Comparison of ENCODE assay signal across 19 cellular contexts in genomic region chr15:77985031-77985930, GRCh38.
A peak's percentile ranks its signal among the peaks of the same experiment; 100 is the strongest.
DNase-seq lines count a peak whose midpoint lies in the region; ATAC-seq, FAIRE-seq and TF ChIP-seq lines count a peak whose summit lies in the region.
"Had no signal": no experiment of that assay in that cellular context is flagged by ENCODE, and none has a peak within 500 bp of the region (broad histone marks: within the 10 kb centered on the region; RNA-seq: fewer than 3 reads in every experiment).

No MANE protein-coding gene starts in this region.

- peak; percentile 73 for DNase-seq in NCI-H69 (lab: John Stamatoyannopoulos, UW)
- no peak for DNase-seq in HepG2 (ENCODE audit: low spot score)
- peak; percentile 63 for DNase-seq in spleen
- DNase-seq in stimulated activated CD4-positive, alpha-beta T cell treated with anti-CD3 and anti-CD28 coated beads, Interleukin-1b, Interleukin-23, amount 100 ng/mL, for 48 hours = no peak
- no peak for DNase-seq in NCI-H1048 (lab: John Stamatoyannopoulos, UW)
- no peak for DNase-seq in endodermal cell
- DNase-seq: AML-193; CD4-positive, alpha-beta T cell; DMS79; MG63; NCI-H1105 treated with DMSO at 0.1 percent for 48 hours; NCI-H187; NCI-H446; NCI-H748 treated with DMSO at 0.1 percent for 48 hours; PC-3; SHP77 had no signal

- H3K27me3 Mint-ChIP-seq in endodermal cell (ENCODE audit: insufficient read depth) = no peaks in the 10 kb centered on the region
- H3K27me3 Mint-ChIP-seq: CD4-positive, alpha-beta T cell had no signal

- TF ChIP-seq EP300 in HepG2 (IDR thresholded peaks at IDR 0.05; ENCODE audit: low read depth in 2 of 2, low read length in 2 of 2) (no peak), HepG2 (CRISPR knock-in tag; IDR thresholded peaks at IDR 0.05; ENCODE audit: borderline replicate concordance) (no peak)

- H3K4me1 ChIP-seq in BLaER1 = peaks cover 70% of the 10 kb centered on the region
- H3K4me1 ChIP-seq in HepG2 (ENCODE audit: insufficient read depth, low read length) = peaks cover 22% of the 10 kb centered on the region
- H3K4me1 ChIP-seq in spleen = peaks cover 2 to 29% (median 16%) of the 10 kb centered on the region in 6 donors
- H3K4me1 ChIP-seq in endodermal cell (ENCODE audit: control insufficient read depth, insufficient read depth, low read length) = no peaks in the 10 kb centered on the region

- no peak for TF ChIP-seq POLR2A in HepG2 (IDR thresholded peaks at IDR 0.05; ENCODE audit: insufficient read depth in 1 of 2, low read depth in 2 of 2, low read length in 2 of 2)
- no peak for TF ChIP-seq POLR2A in spleen (IDR thresholded peaks at IDR 0.05)

- intact Hi-C loops in HepG2 (cut with micrococcal nuclease; ENCODE audit: unreplicated experiment) (no loop called here), spleen (cut with DNase I; ENCODE audit: low total_unique reads) (no loop called here)

- H3K4me3 ChIP-seq in BLaER1 = no peak overlapping the region
- no peak overlapping the region for H3K4me3 ChIP-seq in HepG2 (replicated peaks in 1 of 3; ENCODE audit: insufficient read depth in 1 of 3, low read depth in 2 of 3, low read length in 3 of 3)
- H3K4me3 ChIP-seq in spleen = no peak overlapping the region
- no peak overlapping the region for H3K4me3 ChIP-seq in endodermal cell (ENCODE audit: low read length)
- H3K4me3 ChIP-seq: MG63 had no signal

- H3K9ac ChIP-seq in BLaER1 = no peak overlapping the region
- H3K9ac ChIP-seq in HepG2 (ENCODE audit: insufficient read depth, low read depth, low read length) = no peak overlapping the region
- H3K9ac ChIP-seq in endodermal cell (ENCODE audit: extremely low read depth, low read length, poor library complexity, severe bottlenecking) = no peak overlapping the region

- H3K9me3 Mint-ChIP-seq in endodermal cell = no peaks in the 10 kb centered on the region
- H3K9me3 Mint-ChIP-seq: CD4-positive, alpha-beta T cell had no signal

- no peak overlapping the region for H2AFZ ChIP-seq in HepG2 (ENCODE audit: low read length)

- no peak for FAIRE-seq in HepG2 (lab: Jason Lieb, UNC)
- FAIRE-seq: GM12891 had no signal

- H3K27ac Mint-ChIP-seq in endodermal cell = no peak overlapping the region
- H3K27ac Mint-ChIP-seq: CD4-positive, alpha-beta T cell had no signal

- WGBS in HepG2 (ENCODE audit: low lambda C conversion rate) = 82% methylated on average over 7 of the region's 23 CpGs
- 82 to 94% (median 92%) methylated on average over 10 to 23 of the region's 23 CpGs for WGBS in spleen, 5 donors
- WGBS in endodermal cell (ENCODE audit: insufficient coverage in 1 of 2, insufficient read length in 1 of 2), 2 experiments = 95 to 98% methylated on average over 9 to 23 of the region's 23 CpGs

- H3K4me2 ChIP-seq in BLaER1 (peak overlapping the region; percentile 55), HepG2 (ENCODE audit: low read depth, low read length) (no peak overlapping the region)

- H3K27me3 ChIP-seq in BLaER1 (no peaks in the 10 kb centered on the region), HepG2 (ENCODE audit: control insufficient read depth in 1 of 2, insufficient read depth in 2 of 2, low read length in 2 of 2) (peaks cover 3 to 8% of the 10 kb centered on the region in 2 experiments; a peak in 1 of 5 replicates), spleen (replicated peaks in 1 of 7) (no peaks in the 10 kb centered on the region), endodermal cell (ENCODE audit: control insufficient read depth, insufficient read depth, low read length, poor library complexity, severe bottlenecking) (no peaks in the 10 kb centered on the region)
- H3K27me3 ChIP-seq: MG63 had no signal

- no peaks in the 10 kb centered on the region for H3K4me1 Mint-ChIP-seq in endodermal cell

- H3K9me3 ChIP-seq in BLaER1 (no peaks in the 10 kb centered on the region), HepG2 (ENCODE audit: low read length) (no peaks in the 10 kb centered on the region), spleen (no peaks in the 10 kb centered on the region), endodermal cell (ENCODE audit: control insufficient read depth, low read length) (no peaks in the 10 kb centered on the region)
- H3K9me3 ChIP-seq: MG63 had no signal

- TF ChIP-seq RAD21 in HepG2 (CRISPR knock-in tag; IDR thresholded peaks at IDR 0.05) = no peak

- no peaks in the 10 kb centered on the region for H3K79me2 ChIP-seq in HepG2 (ENCODE audit: insufficient read depth, low read length)

- ATAC-seq in HepG2 (no peak), HG03442 (IDR thresholded peaks at IDR 0.05; ENCODE audit: unreplicated experiment) (no peak)
- ATAC-seq: PC-3 had no signal

- H3K36me3 Mint-ChIP-seq in endodermal cell (ENCODE audit: low read depth) = no peaks in the 10 kb centered on the region

- H3K27ac ChIP-seq in BLaER1 = 0 out of 2 replicates have a peak overlapping the region, but pooled peaks have one; percentile 6
- H3K27ac ChIP-seq in HepG2 (ENCODE audit: extremely low read length, insufficient read depth, low read length) = no peak overlapping the region
- H3K27ac ChIP-seq in spleen = no peak overlapping the region
- H3K27ac ChIP-seq in endodermal cell (ENCODE audit: low read depth, low read length) = no peak overlapping the region

- CTCF ChIA-PET in HepG2 (lab: Yijun Ruan, JAX; ENCODE audit: low intra/inter-chr PET ratio, low total read pairs) = no interaction called here

- no peak for TF ChIP-seq CTCF in HepG2 (CRISPR knock-in tag; IDR thresholded peaks at IDR 0.05)
- no peak for TF ChIP-seq CTCF in spleen (IDR thresholded peaks at IDR 0.05 in 8 of 11, conservative IDR thresholded peaks at IDR 0.05 in 3 of 11)
- TF ChIP-seq CTCF in endodermal cell (conservative IDR thresholded peaks at IDR 0.05) = no peak

- no peak overlapping the region for H3K4me3 Mint-ChIP-seq in endodermal cell
- H3K4me3 Mint-ChIP-seq: CD4-positive, alpha-beta T cell had no signal

- H3K36me3 ChIP-seq in BLaER1 (no peaks in the 10 kb centered on the region), HepG2 (replicated peaks in 1 of 2; ENCODE audit: control insufficient read depth in 1 of 2, insufficient read depth in 2 of 2, low read length in 2 of 2) (no peaks in the 10 kb centered on the region), spleen (no peaks in the 10 kb centered on the region), endodermal cell (ENCODE audit: control insufficient read depth, insufficient read depth, low read length) (no peaks in the 10 kb centered on the region)
- H3K36me3 ChIP-seq: MG63 had no signal

- POLR2A ChIA-PET in HepG2 (lab: Yijun Ruan, JAX) = no interaction called here

- H4K20me1 ChIP-seq in BLaER1 (no peaks in the 10 kb centered on the region), HepG2 (ENCODE audit: insufficient read depth, low read length) (no peaks in the 10 kb centered on the region)

- BruUV-seq in HepG2 (replicated peaks; lab: Mats Ljungman, UMichigan) = no TSS peak

- in situ Hi-C loops in HepG2 (cut with HindIII; ENCODE audit: extremely low pct_ligation_motif_present, low pct_unique_long_range_greater_than_20kb) = loop anchor here (5.0 kb wide), 1 partner anchor 777 kb away; no protein-coding TSS in a partner anchor

TF ChIP-seq in HepG2, 621 proteins besides CTCF, POLR2A, EP300 and RAD21:
- TF ChIP-seq TFE3 (CRISPR knock-in tag; IDR thresholded peaks at IDR 0.05) = no peak
- peak; percentile 94 for TF ChIP-seq HNRNPL (IDR thresholded peaks at IDR 0.05; ENCODE audit: low read depth, low read length)

Comparison
In these comparisons a context has a peak if more than half of its experiments do, and no peak if none do; other contexts are left out.
1. DNase-seq: peak in NCI-H69 (single experiment) and spleen (single experiment); none in HepG2 (single experiment), stimulated activated CD4-positive, alpha-beta T cell treated with anti-CD3 and anti-CD28 coated beads, Interleukin-1b, Interleukin-23, amount 100 ng/mL, for 48 hours (single experiment), NCI-H1048 (single experiment) and endodermal cell (single experiment).